Comparison of ENCODE assay signal across 9 cellular contexts in the genomic region with DNA sequence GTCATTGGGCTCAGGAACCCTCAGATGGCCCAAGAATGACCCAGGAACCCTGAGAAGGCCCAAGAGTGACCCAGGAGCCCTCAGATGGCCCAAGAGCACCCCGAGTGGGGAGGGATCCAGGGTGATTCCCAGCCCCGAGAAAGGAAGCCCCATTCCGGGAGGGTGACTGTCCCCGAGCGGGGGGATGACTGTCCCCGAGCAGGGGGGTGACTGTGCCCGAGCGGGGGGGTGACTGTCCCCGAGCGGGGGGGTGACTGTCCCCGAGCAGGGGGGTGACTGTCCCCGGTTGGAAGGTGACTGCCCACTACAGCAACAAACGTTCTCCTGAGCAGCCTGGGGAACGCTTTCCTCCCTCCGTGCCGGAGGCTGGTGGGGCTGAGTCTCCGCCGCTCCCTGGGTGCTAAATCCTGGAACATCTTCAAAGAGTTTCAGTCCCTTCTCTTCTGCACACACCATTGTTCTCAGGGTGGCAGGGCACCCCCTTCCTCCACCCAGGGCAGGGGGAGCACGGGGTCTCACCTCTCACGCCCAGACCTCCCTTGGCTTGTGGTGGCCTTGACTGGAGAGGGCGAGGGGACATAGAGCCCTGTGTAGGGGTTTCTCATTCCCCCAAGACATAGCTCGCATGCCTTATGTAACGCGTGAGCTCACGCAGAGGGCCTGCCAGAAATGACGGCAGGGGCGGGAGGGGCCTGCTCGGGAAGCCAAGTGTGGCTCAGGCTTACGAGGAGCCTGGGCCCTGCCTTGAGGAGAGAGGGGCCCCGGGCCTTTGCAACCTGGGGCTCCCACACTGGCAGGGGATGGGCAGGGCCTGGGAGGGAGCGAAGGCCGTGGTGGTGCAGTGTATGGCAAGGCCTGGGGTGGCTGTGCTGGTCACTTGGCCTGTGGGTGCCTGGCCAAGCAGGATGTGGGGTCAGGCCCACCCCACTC. TPM values are rescaled to one million over a fixed set of nuclear protein-coding genes. Genes with fewer than 3 reads are reported as not detected.
A peak's percentile ranks its signal among the peaks of the same experiment; 100 is the strongest.
DNase-seq lines count a peak whose midpoint lies in the region; TF ChIP-seq lines count a peak whose summit lies in the region.
"Had no signal": no experiment of that assay in that cellular context is flagged by ENCODE, and none has a peak within 500 bp of the region (broad histone marks: within the 10 kb centered on the region; RNA-seq: fewer than 3 reads in every experiment).

No MANE protein-coding gene starts in this region.

- no peaks in the 10 kb centered on the region for H3K36me3 Mint-ChIP-seq in Caco-2 (ENCODE audit: insufficient read depth, unreplicated experiment)

- no peaks in the 10 kb centered on the region for H3K9me3 Mint-ChIP-seq in Caco-2 (ENCODE audit: unreplicated experiment)
- H3K9me3 Mint-ChIP-seq: IgD-negative memory B cell had no signal

- H3K36me3 ChIP-seq in SK-N-MC (ENCODE audit: insufficient read depth, low read length) (no peaks in the 10 kb centered on the region), fibroblast of lung (ENCODE audit: control insufficient read depth, insufficient read depth, low read length) (no peaks in the 10 kb centered on the region), Caco-2 (ENCODE audit: control insufficient read depth, insufficient read depth, low read length) (no peaks in the 10 kb centered on the region)

- H3K27ac ChIP-seq in SK-N-MC (peak overlapping the region; percentile 98), fibroblast of lung (ENCODE audit: insufficient read depth, low read length) (peak overlapping the region; percentile 98)

- H2AFZ ChIP-seq in fibroblast of lung (ENCODE audit: low read length): peak overlapping the region; percentile 70

- H3K27ac Mint-ChIP-seq in Caco-2 (ENCODE audit: unreplicated experiment): no peak overlapping the region

- no peaks in the 10 kb centered on the region for H3K27me3 ChIP-seq in fibroblast of lung (ENCODE audit: control insufficient read depth, insufficient read depth, low read length)
- H3K27me3 ChIP-seq in Caco-2 (replicated peaks; ENCODE audit: control insufficient read depth, insufficient read depth, low read length): no peaks in the 10 kb centered on the region

- H3K9ac ChIP-seq in SK-N-MC (ENCODE audit: insufficient read length) (peak overlapping the region; percentile 78), fibroblast of lung (ENCODE audit: insufficient read depth, low read length) (peak overlapping the region; percentile 95)

- no peaks in the 10 kb centered on the region for H3K4me1 Mint-ChIP-seq in Caco-2 (ENCODE audit: low read depth, unreplicated experiment)

- peak overlapping the region; percentile 78 for H3K4me2 ChIP-seq in fibroblast of lung (ENCODE audit: extremely low read depth, insufficient read depth, low read length)

- no TSS peak for BruUV-seq in Caco-2 (replicated peaks; lab: Mats Ljungman, UMichigan)

- POLR2A ChIA-PET in Caco-2 (lab: Charles Lee): no interaction called here

- H3K27me3 Mint-ChIP-seq in Caco-2 (ENCODE audit: insufficient read depth, unreplicated experiment): no peaks in the 10 kb centered on the region
- H3K27me3 Mint-ChIP-seq: IgD-negative memory B cell had no signal

- H3K4me1 ChIP-seq in fibroblast of lung (ENCODE audit: control insufficient read depth, extremely low read depth, insufficient read depth, low read length) (peaks cover 23% of the 10 kb centered on the region), Caco-2 (no peaks in the 10 kb centered on the region)

- no peaks in the 10 kb centered on the region for H4K20me1 ChIP-seq in fibroblast of lung (ENCODE audit: control insufficient read depth, extremely low read depth, insufficient read depth, low read length)

- no peaks in the 10 kb centered on the region for H3K79me2 ChIP-seq in fibroblast of lung (ENCODE audit: control insufficient read depth, insufficient read depth, low read length)

- H3K4me3 Mint-ChIP-seq in Caco-2 (ENCODE audit: unreplicated experiment): no peak overlapping the region

- no peaks in the 10 kb centered on the region for H3K9me3 ChIP-seq in SK-N-MC (ENCODE audit: low read depth, low read length)
- H3K9me3 ChIP-seq in fibroblast of lung (ENCODE audit: control insufficient read depth, insufficient read depth, low read depth, low read length): no peaks in the 10 kb centered on the region
- no peaks in the 10 kb centered on the region for H3K9me3 ChIP-seq in Caco-2

- DNase-seq in SK-N-MC (ENCODE audit: low read depth, low spot score) (no peak), fibroblast of lung (ENCODE audit: low read depth in 2 of 2) (peak; percentile 83 to 89), myocyte (ENCODE audit: low read depth) (peak; percentile 34), ureter (ENCODE audit: low spot score) (peak; percentile 84), Caco-2 (no peak), NCI-H446 (lab: John Stamatoyannopoulos, UW) (no peak)
- DNase-seq in activated CD4-positive, alpha-beta T cell treated with anti-CD3 and anti-CD28 coated beads for 4 hours: no peak
- DNase-seq: stimulated activated CD4-positive, alpha-beta T cell treated with anti-CD3 and anti-CD28 coated beads, Interleukin-2, amount 100 ng/mL, for 48 hours had no signal

- intact Hi-C loops in Caco-2 (cut with micrococcal nuclease; ENCODE audit: unreplicated experiment): no loop called here

- H3K4me3 ChIP-seq in SK-N-MC: no peak overlapping the region
- peak overlapping the region in 2 of 4 experiments; percentile 14 to 50 for H3K4me3 ChIP-seq in fibroblast of lung (replicated peaks in 1 of 4; ENCODE audit: control extremely low read depth in 1 of 4, insufficient read depth in 1 of 4, low read depth in 3 of 4, low read length in 4 of 4)
- no peak overlapping the region for H3K4me3 ChIP-seq in Caco-2 (ENCODE audit: low read depth, low read length)

- CTCF ChIA-PET in Caco-2 (lab: Charles Lee): no interaction called here

- TF ChIP-seq CTCF in fibroblast of lung (conservative IDR thresholded peaks at IDR 0.05 in 1 of 2, IDR thresholded peaks at IDR 0.05 in 1 of 2; ENCODE audit: low read depth in 1 of 2, low read length in 2 of 2): no peak
- no peak for TF ChIP-seq CTCF in Caco-2 (IDR thresholded peaks at IDR 0.05; ENCODE audit: insufficient read depth in 1 of 2, low read depth in 1 of 2, low read length in 1 of 2, severe bottlenecking in 1 of 2, unreplicated experiment in 1 of 2)

RNA-seq across cellular contexts. Expression of gene SKI, which starts 14.3 kb away (rescaled TPM):
- total RNA-seq in fibroblast of lung (18.0 and 21.8 TPM in 2 replicates), myocyte (12.1 and 15.2 TPM in 2 replicates), ureter (77.5 TPM), Caco-2 (2022) (38.2 and 39.8 TPM in 2 replicates)
- polyA plus RNA-seq in fibroblast of lung: 11.6 and 18.3 TPM in 2 replicates
- 30.8 and 38.0 TPM in 2 replicates for polyA plus RNA-seq in fibroblast of lung (2012)
- polyA minus RNA-seq in fibroblast of lung (ENCODE audit: low replicate concordance): 18.0 and 19.2 TPM in 2 replicates
- 34.7 TPM for polyA plus RNA-seq in myocyte (2012)

RNA-seq across cellular contexts. Expression of gene FAAP20, which starts 19.3 kb away (rescaled TPM):
- 21.5 and 23.1 TPM in 2 replicates for total RNA-seq in fibroblast of lung
- polyA plus RNA-seq in fibroblast of lung: 8.2 and 9.7 TPM in 2 replicates
- 39.4 and 46.3 TPM in 2 replicates for polyA plus RNA-seq in fibroblast of lung (2012)
- polyA minus RNA-seq in fibroblast of lung (ENCODE audit: low replicate concordance): 6.5 and 10.0 TPM in 2 replicates
- total RNA-seq in myocyte: 37.3 and 43.0 TPM in 2 replicates
- 64.9 TPM for polyA plus RNA-seq in myocyte (2012)
- 52.3 TPM for total RNA-seq in ureter
- 62.5 and 72.4 TPM in 2 replicates for total RNA-seq in Caco-2 (2022)

Comparison
In these comparisons a context has a peak if more than half of its experiments do, and no peak if none do; other contexts are left out.
1. DNase-seq: peak in fibroblast of lung (2 of 2), myocyte (single experiment) and ureter (single experiment); none in SK-N-MC (single experiment), Caco-2 (0 of 2), NCI-H446 (0 of 2) and activated CD4-positive, alpha-beta T cell treated with anti-CD3 and anti-CD28 coated beads for 4 hours (0 of 2).